17 cellular contexts compared by ENCODE assay signal in the genomic region with DNA sequence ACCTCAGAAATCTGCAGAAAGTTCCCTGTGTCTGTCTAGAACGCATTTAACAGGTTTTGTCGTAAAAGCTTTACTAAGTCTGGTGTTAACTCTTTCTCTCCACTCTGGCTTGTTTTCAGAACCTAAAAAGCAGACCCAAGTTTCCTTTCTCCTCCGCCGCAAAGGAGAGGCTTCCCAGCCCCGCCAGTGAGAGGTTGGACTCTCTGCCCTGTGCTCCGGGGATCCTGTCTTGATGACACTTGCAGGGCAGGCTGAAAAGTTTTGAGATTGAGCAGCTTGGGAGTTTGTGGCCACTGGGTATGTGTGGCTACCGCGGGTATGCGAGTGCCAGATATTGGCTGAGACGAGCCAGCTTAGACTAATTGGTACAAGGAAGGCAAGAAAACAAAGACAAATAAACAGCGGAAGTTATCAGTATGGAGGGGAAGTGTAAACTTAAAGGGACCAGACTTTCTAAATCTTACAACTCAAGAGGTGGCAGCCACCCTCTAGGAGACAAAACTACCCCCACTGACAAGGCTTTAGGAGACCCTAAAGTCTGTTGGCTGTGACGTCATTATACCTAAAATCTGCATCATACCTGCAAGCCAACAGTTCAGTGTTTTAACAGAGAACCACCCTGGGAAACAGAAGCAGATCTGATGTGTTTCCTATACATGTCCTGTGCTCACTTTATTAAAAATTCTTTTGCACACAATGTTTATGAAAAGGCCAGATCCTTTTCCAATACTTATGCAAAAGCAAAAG. TPM values are rescaled to one million over a fixed set of nuclear protein-coding genes. Genes with fewer than 3 reads are reported as not detected.
DNase-seq lines count a peak whose midpoint lies in the region; ATAC-seq, FAIRE-seq and TF ChIP-seq lines count a peak whose summit lies in the region.
"Had no signal": no experiment of that assay in that cellular context is flagged by ENCODE, and none has a peak within 500 bp of the region (broad histone marks: within the 10 kb centered on the region; RNA-seq: fewer than 3 reads in every experiment).

No MANE protein-coding gene starts in this region.

- intact Hi-C loops in HepG2 (cut with micrococcal nuclease; ENCODE audit: unreplicated experiment) (no loop called here), right lobe of liver (cut with DNase I) (no loop called here), transverse colon (cut with DNase I; ENCODE audit: low total_unique reads) (no loop called here)

- FAIRE-seq in HepG2 (lab: Jason Lieb, UNC), result no peak
- FAIRE-seq: GM19239 had no signal

- no peaks in the 10 kb centered on the region for H3K27me3 Mint-ChIP-seq in neural crest cell (ENCODE audit: low read depth)
- H3K27me3 Mint-ChIP-seq: CD4-positive, CD25-positive, alpha-beta regulatory T cell had no signal

- H3K36me3 Mint-ChIP-seq in neural crest cell (ENCODE audit: low read depth), result peaks cover 15% of the 10 kb centered on the region
- H3K36me3 Mint-ChIP-seq: CD4-positive, CD25-positive, alpha-beta regulatory T cell had no signal

- no peak overlapping the region for H3K9ac ChIP-seq in HepG2 (ENCODE audit: insufficient read depth, low read depth, low read length)
- H3K9ac ChIP-seq: BLaER1 treated with 17β-estradiol and CSF1 and Interleukin-3, amounts not matched to agents 10 nM and 100 nM had no signal

- no TSS peak for BruUV-seq in HepG2 (replicated peaks; lab: Mats Ljungman, UMichigan)

- H3K27ac ChIP-seq in HepG2 (ENCODE audit: extremely low read length, insufficient read depth, low read length) (no peak overlapping the region), right lobe of liver (no peak overlapping the region), VCaP (peak overlapping the region; percentile 7; the same call in 1 of the 2 replicates), transverse colon (no peak overlapping the region), WERI-Rb-1 (no peak overlapping the region)
- H3K27ac ChIP-seq: BLaER1 treated with 17β-estradiol and CSF1 and Interleukin-3, amounts not matched to agents 10 nM and 100 nM had no signal

- H3K4me3 ChIP-seq in HepG2 (replicated peaks in 1 of 3; ENCODE audit: insufficient read depth in 1 of 3, low read depth in 2 of 3, low read length in 3 of 3) (no peak overlapping the region), right lobe of liver (no peak overlapping the region), transverse colon (no peak overlapping the region), WERI-Rb-1 (ENCODE audit: low read depth, low read length) (no peak overlapping the region)
- H3K4me3 ChIP-seq: BLaER1 treated with 17β-estradiol and CSF1 and Interleukin-3, amounts not matched to agents 10 nM and 100 nM had no signal

- DNase-seq in HepG2 (ENCODE audit: low spot score), result no peak
- no peak for DNase-seq in right lobe of liver
- no peak for DNase-seq in neural crest cell (ENCODE audit: low read depth, low spot score)
- DNase-seq in transverse colon, result no peak
- DNase-seq in GOT3 (lab: John Stamatoyannopoulos, UW), result no peak
- DNase-seq in WERI-Rb-1, result no peak
- DNase-seq: 8988T; ACHN; CD4-positive, CD25-positive, alpha-beta regulatory T cell; DMS53; GF-D8 had no signal

- H4K20me1 ChIP-seq in HepG2 (ENCODE audit: insufficient read depth, low read length), result no peaks in the 10 kb centered on the region
- H4K20me1 ChIP-seq: BLaER1 treated with 17β-estradiol and CSF1 and Interleukin-3, amounts not matched to agents 10 nM and 100 nM had no signal

- no peak for TF ChIP-seq RAD21 in HepG2 (CRISPR knock-in tag; IDR thresholded peaks at IDR 0.05)

- H3K4me3 Mint-ChIP-seq in neural crest cell, result no peak overlapping the region
- H3K4me3 Mint-ChIP-seq: CD4-positive, CD25-positive, alpha-beta regulatory T cell had no signal

- whole genome bisulfite sequencing in HepG2 (ENCODE audit: low lambda C conversion rate), result 28% methylated on average over 12 of the region's 12 CpGs
- 40% methylated on average over 11 of the region's 12 CpGs for WGBS in right lobe of liver (ENCODE audit: insufficient coverage, low coverage, low lambda C conversion rate, missing lambda C conversion rate)
- WGBS in transverse colon (ENCODE audit: low coverage in 1 of 2), 2 donors, result 46 to 49% methylated on average over 9 to 12 of the region's 12 CpGs

- peak overlapping the region; percentile 86 for H3K27ac Mint-ChIP-seq in neural crest cell (ENCODE audit: unreplicated experiment)
- H3K27ac Mint-ChIP-seq: CD4-positive, CD25-positive, alpha-beta regulatory T cell had no signal

- no peaks in the 10 kb centered on the region for H3K4me1 Mint-ChIP-seq in neural crest cell
- H3K4me1 Mint-ChIP-seq: CD4-positive, CD25-positive, alpha-beta regulatory T cell had no signal

- TF ChIP-seq POLR2A in HepG2 (IDR thresholded peaks at IDR 0.05; ENCODE audit: insufficient read depth in 1 of 2, low read depth in 2 of 2, low read length in 2 of 2), result no peak
- TF ChIP-seq POLR2A in right lobe of liver (IDR thresholded peaks at IDR 0.05), result no peak
- no peak for TF ChIP-seq POLR2A in transverse colon (IDR thresholded peaks at IDR 0.05)

- H3K27me3 ChIP-seq in HepG2 (ENCODE audit: control insufficient read depth in 1 of 2, insufficient read depth in 2 of 2, low read length in 2 of 2), result no peaks in the 10 kb centered on the region; a peak in 2 of 5 replicates
- no peaks in the 10 kb centered on the region for H3K27me3 ChIP-seq in right lobe of liver
- H3K27me3 ChIP-seq in transverse colon, result no peaks in the 10 kb centered on the region
- no peaks in the 10 kb centered on the region for H3K27me3 ChIP-seq in WERI-Rb-1 (ENCODE audit: insufficient read depth, low read depth, severe bottlenecking)
- H3K27me3 ChIP-seq: BLaER1 treated with 17β-estradiol and CSF1 and Interleukin-3, amounts not matched to agents 10 nM and 100 nM had no signal

- POLR2A ChIA-PET in HepG2 (lab: Yijun Ruan, JAX), result no interaction called here

- H3K9me3 ChIP-seq in HepG2 (ENCODE audit: low read length) (no peaks in the 10 kb centered on the region), right lobe of liver (no peaks in the 10 kb centered on the region), transverse colon (no peaks in the 10 kb centered on the region), WERI-Rb-1 (ENCODE audit: severe bottlenecking) (no peaks in the 10 kb centered on the region)
- H3K9me3 ChIP-seq: BLaER1 treated with 17β-estradiol and CSF1 and Interleukin-3, amounts not matched to agents 10 nM and 100 nM had no signal

- in situ Hi-C loops in HepG2 (cut with HindIII; ENCODE audit: extremely low pct_ligation_motif_present, low pct_unique_long_range_greater_than_20kb) (no loop called here), transverse colon (cut with MboI; ENCODE audit: low pct_ligation_motif_present in 1 of 4, low pct_unique_long_range_greater_than_20kb in 1 of 4, low sequenced_read_pairs in 3 of 4) (no loop called here)

- H3K36me3 ChIP-seq in HepG2 (replicated peaks in 1 of 2; ENCODE audit: control insufficient read depth in 1 of 2, insufficient read depth in 2 of 2, low read length in 2 of 2) (no peaks in the 10 kb centered on the region), right lobe of liver (no peaks in the 10 kb centered on the region), transverse colon (no peaks in the 10 kb centered on the region), WERI-Rb-1 (peaks cover 10% of the 10 kb centered on the region)
- H3K36me3 ChIP-seq: BLaER1 treated with 17β-estradiol and CSF1 and Interleukin-3, amounts not matched to agents 10 nM and 100 nM had no signal

- TF ChIP-seq EP300 in HepG2 (IDR thresholded peaks at IDR 0.05; ENCODE audit: low read depth in 2 of 2, low read length in 2 of 2) (no peak), HepG2 (CRISPR knock-in tag; IDR thresholded peaks at IDR 0.05; ENCODE audit: borderline replicate concordance) (no peak), transverse colon (IDR thresholded peaks at IDR 0.05; ENCODE audit: low read depth) (no peak)

- H3K79me2 ChIP-seq in HepG2 (ENCODE audit: insufficient read depth, low read length), result no peaks in the 10 kb centered on the region

- H2AFZ ChIP-seq in HepG2 (ENCODE audit: low read length), result no peak overlapping the region

- no peak for ATAC-seq in HepG2
- ATAC-seq in right lobe of liver, result no peak
- ATAC-seq: HCT116 had no signal

- no peak for TF ChIP-seq CTCF in HepG2 (CRISPR knock-in tag; IDR thresholded peaks at IDR 0.05)
- no peak for TF ChIP-seq CTCF in right lobe of liver (IDR thresholded peaks at IDR 0.05)
- TF ChIP-seq CTCF in VCaP (conservative IDR thresholded peaks at IDR 0.05), result no peak
- TF ChIP-seq CTCF in neural crest cell (conservative IDR thresholded peaks at IDR 0.05), result no peak
- TF ChIP-seq CTCF in transverse colon (IDR thresholded peaks at IDR 0.05), result no peak
- no peak for TF ChIP-seq CTCF in WERI-Rb-1 (IDR thresholded peaks at IDR 0.05; ENCODE audit: low read depth, low read length)

- no peak overlapping the region for H3K4me2 ChIP-seq in HepG2 (ENCODE audit: low read depth, low read length)
- H3K4me2 ChIP-seq: BLaER1 treated with 17β-estradiol and CSF1 and Interleukin-3, amounts not matched to agents 10 nM and 100 nM had no signal

- H3K4me1 ChIP-seq in HepG2 (ENCODE audit: insufficient read depth, low read length) (no peaks in the 10 kb centered on the region), right lobe of liver (no peaks in the 10 kb centered on the region), transverse colon (no peaks in the 10 kb centered on the region)

- H3K9me3 Mint-ChIP-seq in neural crest cell, result no peaks in the 10 kb centered on the region

- CTCF ChIA-PET in HepG2 (lab: Yijun Ruan, JAX; ENCODE audit: low intra/inter-chr PET ratio, low total read pairs), result no interaction called here

RNA-seq across cellular contexts. Expression of gene PCDHB1, which starts 41.0 kb away (rescaled TPM):
- total RNA-seq in HepG2 (2016; rRNA removed; fragmentation: Illumina TruSeq; extraction: Trizol), result not detected in 2 replicates
- not detected in 2 replicates for total RNA-seq in HepG2 (2016; cell fraction: cytosol; rRNA removed; fragmentation: Illumina TruSeq; extraction: Trizol; ENCODE audit: low read depth)
- total RNA-seq in HepG2 (2016; cell fraction: insoluble cytoplasmic fraction; rRNA removed; fragmentation: Illumina TruSeq; extraction: Trizol), result not detected in 2 replicates
- not detected in 2 replicates for total RNA-seq in HepG2 (2016; cell fraction: membrane; rRNA removed; fragmentation: Illumina TruSeq; extraction: Trizol)
- not detected in 2 replicates for total RNA-seq in HepG2 (2016; cell fraction: nucleus; rRNA removed; fragmentation: Illumina TruSeq; extraction: Trizol)
- polyA plus RNA-seq in HepG2 (2011; rRNA removed), result not detected in 2 replicates
- polyA plus RNA-seq in HepG2 (2011; cell fraction: cytosol; rRNA removed), result not detected in 2 replicates
- polyA plus RNA-seq in HepG2 (2011; cell fraction: nucleus; rRNA removed), result not detected in 2 replicates
- not detected in 2 replicates for polyA plus RNA-seq in HepG2 (2012)
- polyA plus RNA-seq in HepG2 (2016; cell fraction: cytosol; fragmentation: Illumina TruSeq; extraction: Trizol; ENCODE audit: low read depth), result not detected in 2 replicates
- not detected in 2 replicates for polyA plus RNA-seq in HepG2 (2016; cell fraction: insoluble cytoplasmic fraction; fragmentation: Illumina TruSeq; extraction: Trizol; ENCODE audit: low read depth)
- polyA plus RNA-seq in HepG2 (2016; cell fraction: membrane; fragmentation: Illumina TruSeq; extraction: Trizol; ENCODE audit: low read depth), result not detected in 2 replicates
- polyA plus RNA-seq in HepG2 (2016; cell fraction: nucleus; fragmentation: Illumina TruSeq; extraction: Trizol; ENCODE audit: insufficient read depth, low read depth), result not detected in 2 replicates
- polyA minus RNA-seq in HepG2 (2011; rRNA and poly(A)+ RNA removed; ENCODE audit: low replicate concordance), result not detected in 2 replicates
- not detected in 2 replicates for polyA minus RNA-seq in HepG2 (2011; cell fraction: cytosol; rRNA and poly(A)+ RNA removed)
- not detected in 2 replicates for polyA minus RNA-seq in HepG2 (2011; cell fraction: nucleus; rRNA and poly(A)+ RNA removed)
- not detected for total RNA-seq in right lobe of liver
- 0.14 and 0.23 TPM in 2 replicates for total RNA-seq in neural crest cell
- total RNA-seq in transverse colon, result not detected
- total RNA-seq: CD4-positive, CD25-positive, alpha-beta regulatory T cell; H4; HT1080 had no signal
- polyA plus RNA-seq: CD4-positive, CD25-positive, alpha-beta regulatory T cell had no signal

RNA-seq across cellular contexts. Expression of gene PCDHAC2, which starts 43.9 kb away (rescaled TPM):
- total RNA-seq in HepG2 (2016; rRNA removed; fragmentation: Illumina TruSeq; extraction: Trizol), result not detected in 2 replicates
- not detected in 2 replicates for total RNA-seq in HepG2 (2016; cell fraction: cytosol; rRNA removed; fragmentation: Illumina TruSeq; extraction: Trizol; ENCODE audit: low read depth)
- total RNA-seq in HepG2 (2016; cell fraction: insoluble cytoplasmic fraction; rRNA removed; fragmentation: Illumina TruSeq; extraction: Trizol), result not detected in 2 replicates
- total RNA-seq in HepG2 (2016; cell fraction: membrane; rRNA removed; fragmentation: Illumina TruSeq; extraction: Trizol), result not detected in 2 replicates
- not detected in 2 replicates for total RNA-seq in HepG2 (2016; cell fraction: nucleus; rRNA removed; fragmentation: Illumina TruSeq; extraction: Trizol)
- polyA plus RNA-seq in HepG2 (2011; rRNA removed), result not detected in 2 replicates
- not detected in 2 replicates for polyA plus RNA-seq in HepG2 (2011; cell fraction: cytosol; rRNA removed)
- polyA plus RNA-seq in HepG2 (2011; cell fraction: nucleus; rRNA removed), result not detected in 2 replicates
- polyA plus RNA-seq in HepG2 (2012), result not detected in 2 replicates
- not detected in 2 replicates for polyA plus RNA-seq in HepG2 (2016; cell fraction: cytosol; fragmentation: Illumina TruSeq; extraction: Trizol; ENCODE audit: low read depth)
- polyA plus RNA-seq in HepG2 (2016; cell fraction: insoluble cytoplasmic fraction; fragmentation: Illumina TruSeq; extraction: Trizol; ENCODE audit: low read depth), result not detected in 2 replicates
- polyA plus RNA-seq in HepG2 (2016; cell fraction: membrane; fragmentation: Illumina TruSeq; extraction: Trizol; ENCODE audit: low read depth), result not detected in 2 replicates
- not detected in 2 replicates for polyA plus RNA-seq in HepG2 (2016; cell fraction: nucleus; fragmentation: Illumina TruSeq; extraction: Trizol; ENCODE audit: insufficient read depth, low read depth)
- 0.07 TPM in 1 of 2 replicates, not detected in the other for polyA minus RNA-seq in HepG2 (2011; rRNA and poly(A)+ RNA removed; ENCODE audit: low replicate concordance)
- not detected in 2 replicates for polyA minus RNA-seq in HepG2 (2011; cell fraction: cytosol; rRNA and poly(A)+ RNA removed)
- polyA minus RNA-seq in HepG2 (2011; cell fraction: nucleus; rRNA and poly(A)+ RNA removed), result not detected in 2 replicates
- total RNA-seq in right lobe of liver, result 1 to 10 TPM in 3 of 6 experiments, under 1 TPM in 3; 0.68 to 2.2 (median 1.3) TPM
- total RNA-seq in neural crest cell, result 1.8 and 1.9 TPM in 2 replicates
- under 1 TPM in 2 of 4 donors, not detected in 2; 0.41 to 0.48 TPM for total RNA-seq in transverse colon
- total RNA-seq: CD4-positive, CD25-positive, alpha-beta regulatory T cell; HT1080 had no signal
- polyA plus RNA-seq: CD4-positive, CD25-positive, alpha-beta regulatory T cell had no signal
